In the genomic region with DNA sequence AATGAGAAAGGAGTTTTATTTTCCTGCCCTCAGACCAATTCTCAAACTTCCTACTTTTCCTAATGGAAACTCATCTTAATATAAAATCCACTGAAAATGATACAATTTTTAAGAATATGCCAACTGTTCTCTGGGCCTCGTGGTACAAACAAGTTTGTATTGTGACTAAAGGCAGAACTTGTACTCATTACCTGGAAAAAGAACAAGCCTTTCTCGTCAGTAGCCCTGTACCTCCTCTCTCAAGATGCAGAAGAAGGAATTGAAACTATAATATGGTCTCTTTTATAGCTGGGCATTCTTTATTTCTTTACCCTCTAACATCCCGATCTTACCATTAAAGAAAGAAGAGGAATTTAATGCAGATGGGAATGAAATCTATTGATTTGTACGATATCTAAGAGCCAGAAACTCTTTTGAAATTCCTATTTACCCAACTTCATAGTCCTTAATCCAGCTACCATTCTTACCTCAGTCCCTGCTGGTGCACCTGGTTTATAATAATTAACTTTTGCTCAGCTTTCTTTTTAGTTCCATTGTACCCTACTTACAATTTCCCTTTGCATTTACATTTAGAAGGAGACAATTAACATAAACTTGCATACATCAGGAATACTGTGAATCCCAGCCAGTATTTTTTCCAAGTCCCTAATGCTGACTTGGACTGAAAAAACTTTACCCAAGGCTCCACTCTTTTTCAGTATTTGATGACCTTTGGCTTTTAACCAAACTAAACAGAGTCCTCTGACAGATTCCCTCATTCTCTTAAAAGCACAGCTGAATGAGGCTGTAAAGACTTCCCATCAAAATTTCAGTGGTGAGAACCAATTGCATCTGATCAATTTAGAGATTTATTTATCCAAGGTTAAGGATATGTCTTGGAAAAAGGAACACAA, we compare ENCODE assay signal across 16 cellular contexts.
DNase-seq lines count a peak whose midpoint lies in the region; ATAC-seq and TF ChIP-seq lines count a peak whose summit lies in the region.
"Had no signal": no experiment of that assay in that cellular context is flagged by ENCODE, and none has a peak within 500 bp of the region (broad histone marks: within the 10 kb centered on the region; RNA-seq: fewer than 3 reads in every experiment).

No MANE protein-coding gene starts in this region.

- H3K27ac Mint-ChIP-seq in natural killer cell treated with Interleukin-12 subunit alpha and Interleukin-12 subunit beta and Interleukin-15 and Interleukin-18, amount 100 ng/mL, for 72 hours, result no peak overlapping the region
- H3K27ac Mint-ChIP-seq: CD14-positive monocyte; CD8-positive, alpha-beta T cell had no signal

- H3F3A ChIP-seq in SK-N-SH (replicated peaks; ENCODE audit: insufficient read depth), result no peaks in the 10 kb centered on the region

- 71% methylated on average over 4 of the region's 4 CpGs for WGBS in SK-N-SH (ENCODE audit: low lambda C conversion rate)
- WGBS in hepatocyte (ENCODE audit: low lambda C conversion rate, missing lambda C conversion rate), result 76% methylated on average over 4 of the region's 4 CpGs
- 31% methylated on average over 4 of the region's 4 CpGs for WGBS in right lobe of liver (ENCODE audit: insufficient coverage, low coverage, low lambda C conversion rate, missing lambda C conversion rate)

- no peak overlapping the region for H3K27ac ChIP-seq in SK-N-SH (ENCODE audit: low read depth in 2 of 2, low read length in 1 of 2)
- no peak overlapping the region for H3K27ac ChIP-seq in hepatocyte
- H3K27ac ChIP-seq in right lobe of liver, result peak overlapping the region in 1 of 3 donors; percentile 6
- no peak overlapping the region for H3K27ac ChIP-seq in effector memory CD4-positive, alpha-beta T cell (ENCODE audit: insufficient read depth, low read length, poor library complexity, severe bottlenecking)
- H3K27ac ChIP-seq: 22Rv1 had no signal

- no peaks in the 10 kb centered on the region for H3K4me1 Mint-ChIP-seq in natural killer cell treated with Interleukin-12 subunit alpha and Interleukin-12 subunit beta and Interleukin-15 and Interleukin-18, amount 100 ng/mL, for 72 hours (ENCODE audit: low read depth in 2 of 2)
- H3K4me1 Mint-ChIP-seq: CD14-positive monocyte had no signal

- H3K79me2 ChIP-seq in SK-N-SH (ENCODE audit: insufficient read depth) (no peaks in the 10 kb centered on the region), hepatocyte (no peaks in the 10 kb centered on the region)

- DNase-seq in SK-N-SH (no peak), hepatocyte (ENCODE audit: low spot score) (no peak), right lobe of liver (no peak), UCSD-AML1 (lab: John Stamatoyannopoulos, UW; ENCODE audit: unreplicated experiment) (no peak)
- no peak for DNase-seq in natural killer cell treated with Interleukin-12 subunit alpha and Interleukin-12 subunit beta and Interleukin-15 and Interleukin-18, amount 100 ng/mL, for 72 hours (ENCODE audit: low spot score)
- DNase-seq in effector memory CD4-positive, alpha-beta T cell, result no peak
- no peak for DNase-seq in stimulated activated CD4-positive, alpha-beta T cell treated with anti-CD3 and anti-CD28 coated beads, Interleukin-2, amount 100 ng/mL, for 24 hours
- DNase-seq: CD8-positive, alpha-beta T cell; COR-L47; DMS153; DMS79 treated with DMSO at 0.1 percent for 48 hours; EL had no signal

- H3K27me3 ChIP-seq in SK-N-SH (ENCODE audit: insufficient read depth) (no peaks in the 10 kb centered on the region), hepatocyte (no peaks in the 10 kb centered on the region), right lobe of liver (no peaks in the 10 kb centered on the region)
- H3K27me3 ChIP-seq in effector memory CD4-positive, alpha-beta T cell (replicated peaks; ENCODE audit: control insufficient read depth, insufficient read depth, low read length, poor library complexity, severe bottlenecking), result no peaks in the 10 kb centered on the region

- H3K36me3 ChIP-seq in SK-N-SH (replicated peaks in 1 of 2; ENCODE audit: control insufficient read depth in 1 of 2, insufficient read depth in 2 of 2, low read length in 1 of 2) (no peaks in the 10 kb centered on the region), hepatocyte (replicated peaks; ENCODE audit: insufficient read depth, low read depth) (no peaks in the 10 kb centered on the region), right lobe of liver (no peaks in the 10 kb centered on the region)
- H3K36me3 ChIP-seq in effector memory CD4-positive, alpha-beta T cell (ENCODE audit: control insufficient read depth, insufficient read depth, low read length), result no peaks in the 10 kb centered on the region

- TF ChIP-seq CTCF in SK-N-SH (IDR thresholded peaks at IDR 0.05) (no peak), hepatocyte (IDR thresholded peaks at IDR 0.05; ENCODE audit: poor library complexity) (no peak), right lobe of liver (IDR thresholded peaks at IDR 0.05) (no peak)

- H4K20me1 ChIP-seq in SK-N-SH (ENCODE audit: insufficient read depth) (no peaks in the 10 kb centered on the region), hepatocyte (ENCODE audit: insufficient read depth, poor library complexity, severe bottlenecking) (no peaks in the 10 kb centered on the region)

- H2AFZ ChIP-seq in SK-N-SH (ENCODE audit: low read depth) (0 out of 2 replicates have a peak overlapping the region, but pooled peaks have one; percentile 9), hepatocyte (peak overlapping the region; percentile 11)

- ATAC-seq in SK-N-SH treated with all-trans-retinoic acid at 6 μM for 48 hours, result no peak
- ATAC-seq in right lobe of liver, result peak; percentile 61 to 89 (median 86)
- ATAC-seq in natural killer cell treated with Interleukin-12 subunit alpha and Interleukin-12 subunit beta and Interleukin-15 and Interleukin-18, amount 100 ng/mL, for 72 hours, result no peak
- ATAC-seq: CD8-positive, alpha-beta T cell; HCT116 had no signal

- TF ChIP-seq POLR2A in right lobe of liver (IDR thresholded peaks at IDR 0.05), result no peak

- TF ChIP-seq EP300 in SK-N-SH (IDR thresholded peaks at IDR 0.05; ENCODE audit: borderline replicate concordance in 1 of 2, low read depth in 1 of 2, low read length in 1 of 2), result no peak

- TF ChIP-seq RAD21 in SK-N-SH (IDR thresholded peaks at IDR 0.05; ENCODE audit: low read length), result no peak

- H3K9me2 ChIP-seq in SK-N-SH (no peaks in the 10 kb centered on the region), hepatocyte (replicated peaks; ENCODE audit: insufficient read depth) (no peaks in the 10 kb centered on the region)

- intact Hi-C loops in right lobe of liver (cut with DNase I), result no loop called here

- POLR2A ChIA-PET in SK-N-SH (lab: Yijun Ruan, JAX), result no interaction called here

- CTCF ChIA-PET in SK-N-SH (lab: Yijun Ruan, JAX), result interaction anchor here (1.1 to 1.7 kb wide), 2 partner anchors 10 to 17 kb away, joined by 3 to 4 read pairs; no protein-coding TSS in a partner anchor

- peaks cover 12% of the 10 kb centered on the region for H3K36me3 Mint-ChIP-seq in natural killer cell treated with Interleukin-12 subunit alpha and Interleukin-12 subunit beta and Interleukin-15 and Interleukin-18, amount 100 ng/mL, for 72 hours
- H3K36me3 Mint-ChIP-seq: CD14-positive monocyte; CD8-positive, alpha-beta T cell had no signal

- H3K4me3 ChIP-seq in SK-N-SH (ENCODE audit: low read depth in 2 of 2, low read length in 1 of 2), result no peak overlapping the region
- H3K4me3 ChIP-seq in hepatocyte, result no peak overlapping the region
- H3K4me3 ChIP-seq in right lobe of liver, result peak overlapping the region in 1 of 3 donors; percentile 1
- H3K4me3 ChIP-seq in effector memory CD4-positive, alpha-beta T cell (ENCODE audit: insufficient read depth, low read depth, low read length, poor library complexity, severe bottlenecking), result no peak overlapping the region

- H3K4me1 ChIP-seq in SK-N-SH (ENCODE audit: control insufficient read depth in 1 of 2, insufficient read depth in 2 of 2, low read depth in 1 of 2, low read length in 1 of 2), result no peaks in the 10 kb centered on the region
- H3K4me1 ChIP-seq in hepatocyte (ENCODE audit: insufficient read depth), result no peaks in the 10 kb centered on the region
- peaks cover 0 to 41% (median 0%) of the 10 kb centered on the region in 4 donors for H3K4me1 ChIP-seq in right lobe of liver
- no peaks in the 10 kb centered on the region for H3K4me1 ChIP-seq in effector memory CD4-positive, alpha-beta T cell (ENCODE audit: control insufficient read depth, insufficient read depth, low read length, poor library complexity, severe bottlenecking)

- H3K9me3 ChIP-seq in SK-N-SH (no peaks in the 10 kb centered on the region), hepatocyte (ENCODE audit: low read depth) (no peaks in the 10 kb centered on the region), right lobe of liver (no peaks in the 10 kb centered on the region)
- no peaks in the 10 kb centered on the region for H3K9me3 ChIP-seq in effector memory CD4-positive, alpha-beta T cell (ENCODE audit: control insufficient read depth, low read length)

- no peak overlapping the region for H3K4me3 Mint-ChIP-seq in natural killer cell treated with Interleukin-12 subunit alpha and Interleukin-12 subunit beta and Interleukin-15 and Interleukin-18, amount 100 ng/mL, for 72 hours
- H3K4me3 Mint-ChIP-seq: CD14-positive monocyte; CD8-positive, alpha-beta T cell had no signal

- H3K27me3 Mint-ChIP-seq in natural killer cell treated with Interleukin-12 subunit alpha and Interleukin-12 subunit beta and Interleukin-15 and Interleukin-18, amount 100 ng/mL, for 72 hours, result no peaks in the 10 kb centered on the region

- no peak overlapping the region for H3K4me2 ChIP-seq in SK-N-SH
- no peak overlapping the region for H3K4me2 ChIP-seq in hepatocyte

- H3K9me3 Mint-ChIP-seq in natural killer cell treated with Interleukin-12 subunit alpha and Interleukin-12 subunit beta and Interleukin-15 and Interleukin-18, amount 100 ng/mL, for 72 hours, result peaks cover 15% of the 10 kb centered on the region

- no peak overlapping the region for H3K9ac ChIP-seq in SK-N-SH

TF ChIP-seq in SK-N-SH, 30 proteins besides CTCF, POLR2A, EP300 and RAD21 (continues in another document):
- TF ChIP-seq, protein P1, sequence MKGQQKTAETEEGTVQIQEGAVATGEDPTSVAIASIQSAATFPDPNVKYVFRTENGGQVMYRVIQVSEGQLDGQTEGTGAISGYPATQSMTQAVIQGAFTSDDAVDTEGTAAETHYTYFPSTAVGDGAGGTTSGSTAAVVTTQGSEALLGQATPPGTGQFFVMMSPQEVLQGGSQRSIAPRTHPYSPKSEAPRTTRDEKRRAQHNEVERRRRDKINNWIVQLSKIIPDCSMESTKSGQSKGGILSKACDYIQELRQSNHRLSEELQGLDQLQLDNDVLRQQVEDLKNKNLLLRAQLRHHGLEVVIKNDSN (IDR thresholded peaks at IDR 0.05; ENCODE audit: borderline replicate concordance, low read depth), result no peak
- TF ChIP-seq FOXM1 (IDR thresholded peaks at IDR 0.05; ENCODE audit: low read depth), result no peak

Comparison
In these comparisons a context has a peak if more than half of its experiments do, and no peak if none do; other contexts are left out.
1. ATAC-seq: peak in right lobe of liver (4 of 4); none in SK-N-SH treated with all-trans-retinoic acid at 6 μM for 48 hours (single experiment) and natural killer cell treated with Interleukin-12 subunit alpha and Interleukin-12 subunit beta and Interleukin-15 and Interleukin-18, amount 100 ng/mL, for 72 hours (0 of 2).